1 cellular context compared by ENCODE assay signal in the genomic region with DNA sequence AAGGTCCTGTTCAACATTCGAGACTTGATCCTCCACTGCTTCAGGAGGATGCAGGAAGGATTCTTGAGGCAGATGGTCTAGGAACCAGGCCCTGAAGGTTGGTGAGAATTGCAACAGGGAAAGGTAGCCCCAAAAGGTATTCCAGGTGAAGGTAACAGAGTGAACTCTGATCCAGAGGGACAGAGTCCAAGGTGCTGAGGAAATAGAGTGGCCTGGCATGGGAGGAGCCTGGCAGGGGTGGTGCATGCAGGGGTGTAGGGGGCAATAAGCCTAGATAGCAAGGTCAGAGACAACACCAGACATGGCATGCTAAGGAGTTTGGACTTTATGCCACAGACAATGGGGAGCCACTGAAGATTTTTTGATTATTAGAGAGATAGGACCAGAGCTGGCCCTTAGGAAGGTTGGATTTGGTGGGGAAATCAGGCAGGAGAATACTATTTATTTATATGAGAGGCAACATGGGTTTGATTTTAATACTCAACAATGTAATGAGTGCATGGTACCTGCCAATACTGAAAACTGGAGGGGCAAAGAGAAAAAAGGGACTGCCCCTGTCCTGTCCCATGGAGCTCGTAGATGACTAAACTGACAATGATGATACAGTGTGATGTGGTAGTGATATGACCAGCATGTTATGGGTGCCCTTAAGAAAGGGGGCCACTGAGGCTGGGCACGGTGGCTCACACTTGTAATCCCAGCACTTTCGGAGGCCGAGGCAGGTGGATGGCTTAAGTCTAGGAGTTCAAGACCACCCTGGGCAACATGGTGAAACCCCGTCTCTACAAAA.
TF ChIP-seq lines count a peak whose summit lies in the region.

No MANE protein-coding gene starts in this region.

TF ChIP-seq in WTC11, 78 proteins besides CTCF, POLR2A, EP300 and RAD21:
- TF ChIP-seq ZNF232 (CRISPR knock-in tag; IDR thresholded peaks at IDR 0.05) (no peak), TEAD1 (CRISPR knock-in tag; IDR thresholded peaks at IDR 0.05) (no peak), ZNF317 (CRISPR knock-in tag; IDR thresholded peaks at IDR 0.05; ENCODE audit: borderline replicate concordance, low read depth) (no peak), ZNF396 (CRISPR knock-in tag; IDR thresholded peaks at IDR 0.05; ENCODE audit: borderline replicate concordance) (no peak), PRDM15 (CRISPR knock-in tag; IDR thresholded peaks at IDR 0.05) (no peak), ETV6 (CRISPR knock-in tag; IDR thresholded peaks at IDR 0.05) (no peak), ERG (CRISPR knock-in tag; IDR thresholded peaks at IDR 0.05) (no peak), JUN (CRISPR knock-in tag; IDR thresholded peaks at IDR 0.05) (no peak)
- TF ChIP-seq, protein P1, sequence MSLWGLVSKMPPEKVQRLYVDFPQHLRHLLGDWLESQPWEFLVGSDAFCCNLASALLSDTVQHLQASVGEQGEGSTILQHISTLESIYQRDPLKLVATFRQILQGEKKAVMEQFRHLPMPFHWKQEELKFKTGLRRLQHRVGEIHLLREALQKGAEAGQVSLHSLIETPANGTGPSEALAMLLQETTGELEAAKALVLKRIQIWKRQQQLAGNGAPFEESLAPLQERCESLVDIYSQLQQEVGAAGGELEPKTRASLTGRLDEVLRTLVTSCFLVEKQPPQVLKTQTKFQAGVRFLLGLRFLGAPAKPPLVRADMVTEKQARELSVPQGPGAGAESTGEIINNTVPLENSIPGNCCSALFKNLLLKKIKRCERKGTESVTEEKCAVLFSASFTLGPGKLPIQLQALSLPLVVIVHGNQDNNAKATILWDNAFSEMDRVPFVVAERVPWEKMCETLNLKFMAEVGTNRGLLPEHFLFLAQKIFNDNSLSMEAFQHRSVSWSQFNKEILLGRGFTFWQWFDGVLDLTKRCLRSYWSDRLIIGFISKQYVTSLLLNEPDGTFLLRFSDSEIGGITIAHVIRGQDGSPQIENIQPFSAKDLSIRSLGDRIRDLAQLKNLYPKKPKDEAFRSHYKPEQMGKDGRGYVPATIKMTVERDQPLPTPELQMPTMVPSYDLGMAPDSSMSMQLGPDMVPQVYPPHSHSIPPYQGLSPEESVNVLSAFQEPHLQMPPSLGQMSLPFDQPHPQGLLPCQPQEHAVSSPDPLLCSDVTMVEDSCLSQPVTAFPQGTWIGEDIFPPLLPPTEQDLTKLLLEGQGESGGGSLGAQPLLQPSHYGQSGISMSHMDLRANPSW (CRISPR knock-in tag; conservative IDR thresholded peaks at IDR 0.05; ENCODE audit: low read depth), result no peak
- TF ChIP-seq, protein P2, sequence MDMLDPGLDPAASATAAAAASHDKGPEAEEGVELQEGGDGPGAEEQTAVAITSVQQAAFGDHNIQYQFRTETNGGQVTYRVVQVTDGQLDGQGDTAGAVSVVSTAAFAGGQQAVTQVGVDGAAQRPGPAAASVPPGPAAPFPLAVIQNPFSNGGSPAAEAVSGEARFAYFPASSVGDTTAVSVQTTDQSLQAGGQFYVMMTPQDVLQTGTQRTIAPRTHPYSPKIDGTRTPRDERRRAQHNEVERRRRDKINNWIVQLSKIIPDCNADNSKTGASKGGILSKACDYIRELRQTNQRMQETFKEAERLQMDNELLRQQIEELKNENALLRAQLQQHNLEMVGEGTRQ (CRISPR knock-in tag; IDR thresholded peaks at IDR 0.05), result no peak
